Comparison of ENCODE assay signal across 1 cellular context in the genomic region with DNA sequence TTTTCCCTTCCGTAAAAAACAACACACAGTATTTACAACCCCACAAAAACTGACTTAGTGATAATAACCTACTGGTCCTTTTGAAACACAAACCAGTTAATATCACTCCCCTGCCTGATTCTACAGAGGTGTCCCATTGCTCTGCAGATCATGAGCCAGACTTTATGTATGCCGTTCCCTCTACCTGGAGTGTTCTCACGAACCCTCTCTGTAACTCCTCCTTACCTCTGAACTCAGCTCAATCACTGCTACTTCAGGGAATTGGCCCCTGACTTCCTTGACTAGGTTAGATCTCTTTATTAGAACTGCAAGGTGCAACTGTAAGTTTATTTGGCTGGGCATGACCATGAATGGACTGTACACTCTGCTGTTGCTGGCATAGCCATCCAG.
TF ChIP-seq lines count a peak whose summit lies in the region.

No MANE protein-coding gene starts in this region.

TF ChIP-seq in HEK293, 187 proteins besides CTCF, POLR2A, EP300 and RAD21 (continued from another document):
- peak; percentile 85; the same call in 1 of the 2 replicates for TF ChIP-seq PRDM6 (tag by site-specific recombination; IDR thresholded peaks at IDR 0.05)
